ENCODE assay signal across 8 cellular contexts in the genomic region with DNA sequence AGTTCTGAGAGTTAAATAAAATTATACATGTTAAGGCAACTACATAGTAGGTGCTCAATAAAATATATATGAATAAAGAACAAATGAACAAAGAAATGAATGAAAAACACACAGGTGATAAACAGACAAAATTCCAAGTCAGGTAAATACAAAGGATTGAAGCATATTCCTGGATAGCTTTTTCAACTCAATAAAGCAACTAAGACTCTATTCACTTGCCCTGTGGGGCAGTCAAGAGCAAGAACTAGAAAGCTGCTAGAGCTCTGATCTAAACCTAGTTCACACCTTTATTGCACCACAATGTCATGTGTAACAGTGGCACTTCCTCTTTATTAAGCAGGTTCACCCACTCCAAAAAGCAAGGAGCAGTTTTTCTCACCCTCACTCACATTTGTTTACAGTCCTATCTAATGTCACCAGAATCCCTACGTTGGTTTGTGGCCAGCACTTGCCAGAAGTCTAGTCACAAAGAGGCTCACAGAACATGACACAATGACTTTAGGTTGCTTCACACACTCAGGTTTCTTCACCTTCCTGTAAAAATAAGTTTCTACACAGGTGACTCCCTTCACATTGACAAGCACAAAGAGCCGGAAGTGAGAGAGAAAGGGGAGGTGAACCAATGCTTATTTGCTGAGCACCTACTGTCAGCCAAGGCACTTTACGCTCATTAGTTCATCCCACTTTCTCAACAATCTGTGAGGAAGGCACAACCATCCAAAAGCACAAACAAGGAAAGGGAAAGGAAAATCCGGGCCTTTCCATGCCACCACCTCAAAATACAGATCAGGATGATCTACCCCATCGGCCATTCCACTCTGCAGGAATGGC.
A peak's percentile ranks its signal among the peaks of the same experiment; 100 is the strongest.
DNase-seq lines count a peak whose midpoint lies in the region; ATAC-seq, FAIRE-seq and TF ChIP-seq lines count a peak whose summit lies in the region.

No MANE protein-coding gene starts in this region.

- no peaks in the 10 kb centered on the region for H3K9me3 ChIP-seq in RWPE2 (ENCODE audit: severe bottlenecking)
- H3K9me3 ChIP-seq in psoas muscle: no peaks in the 10 kb centered on the region
- H3K9me3 ChIP-seq in Caco-2: no peaks in the 10 kb centered on the region

- H3K27me3 ChIP-seq in RWPE2 (ENCODE audit: insufficient read depth, poor library complexity, severe bottlenecking) (no peaks in the 10 kb centered on the region), psoas muscle (ENCODE audit: insufficient read depth in 3 of 3, low read length in 2 of 3) (no peaks in the 10 kb centered on the region), Caco-2 (replicated peaks; ENCODE audit: control insufficient read depth, insufficient read depth, low read length) (no peaks in the 10 kb centered on the region)

- 80 to 85% (median 84%) methylated on average over 5 of the region's 5 CpGs for WGBS in psoas muscle, 3 donors

- peaks cover 93% of the 10 kb centered on the region for H3K4me1 Mint-ChIP-seq in activated naive CD8-positive, alpha-beta T cell treated with anti-CD3 and anti-CD28 coated beads, Interleukin-2, amount 50 U/mL, for 24 hours
- no peaks in the 10 kb centered on the region for H3K4me1 Mint-ChIP-seq in Caco-2 (ENCODE audit: low read depth, unreplicated experiment)

- no TSS peak for BruUV-seq in Caco-2 (replicated peaks; lab: Mats Ljungman, UMichigan)

- intact Hi-C loops in psoas muscle (cut with DNase I): no loop called here
- intact Hi-C loops in Caco-2 (cut with micrococcal nuclease; ENCODE audit: unreplicated experiment): no loop called here

- H3K27me3 Mint-ChIP-seq in activated naive CD8-positive, alpha-beta T cell treated with anti-CD3 and anti-CD28 coated beads, Interleukin-2, amount 50 U/mL, for 24 hours: no peaks in the 10 kb centered on the region
- H3K27me3 Mint-ChIP-seq in Caco-2 (ENCODE audit: insufficient read depth, unreplicated experiment): no peaks in the 10 kb centered on the region

- H3K9me3 Mint-ChIP-seq in activated naive CD8-positive, alpha-beta T cell treated with anti-CD3 and anti-CD28 coated beads, Interleukin-2, amount 50 U/mL, for 24 hours: no peaks in the 10 kb centered on the region
- no peaks in the 10 kb centered on the region for H3K9me3 Mint-ChIP-seq in Caco-2 (ENCODE audit: unreplicated experiment)

- CTCF ChIA-PET in Caco-2 (lab: Charles Lee): interaction anchor here (0.7 kb wide), 1 partner anchor 297 kb away, joined by 3 read pairs; no protein-coding TSS in a partner anchor

- DNase-seq in RWPE2 (ENCODE audit: low spot score) (no peak), psoas muscle (no peak), NCI-H226 (no peak), Caco-2 (no peak), H54 (ENCODE audit: insufficient read length, low spot score) (no peak)
- peak; percentile 46 for DNase-seq in activated naive CD8-positive, alpha-beta T cell treated with anti-CD3 and anti-CD28 coated beads, Interleukin-2, amount 50 U/mL, for 24 hours

- TF ChIP-seq POLR2A in H54 (IDR thresholded peaks at IDR 0.05; ENCODE audit: low read depth, low read length): no peak

- POLR2A ChIA-PET in Caco-2 (lab: Charles Lee): interaction anchor here (0.6 kb wide), 1 partner anchor 71 kb away, joined by 4 read pairs; no protein-coding TSS in a partner anchor

- ATAC-seq in GM18867 (IDR thresholded peaks at IDR 0.05; ENCODE audit: unreplicated experiment): peak; percentile 79
- ATAC-seq in HG02973 (IDR thresholded peaks at IDR 0.05; ENCODE audit: unreplicated experiment): peak; percentile 76
- no peak for ATAC-seq in RWPE2 (ENCODE audit: low read depth)
- peak; percentile 67 for ATAC-seq in activated naive CD8-positive, alpha-beta T cell treated with anti-CD3 and anti-CD28 coated beads, Interleukin-2, amount 50 U/mL, for 24 hours
- peak; percentile 63 to 80 (median 80) for ATAC-seq in psoas muscle

- peaks cover 11% of the 10 kb centered on the region for H3K4me1 ChIP-seq in RWPE2 (ENCODE audit: insufficient read depth, poor library complexity, severe bottlenecking)
- no peaks in the 10 kb centered on the region for H3K4me1 ChIP-seq in psoas muscle
- no peaks in the 10 kb centered on the region for H3K4me1 ChIP-seq in Caco-2

- no peak for FAIRE-seq in H54 (lab: Jason Lieb, UNC)

- peaks cover 67% of the 10 kb centered on the region for H3K36me3 Mint-ChIP-seq in activated naive CD8-positive, alpha-beta T cell treated with anti-CD3 and anti-CD28 coated beads, Interleukin-2, amount 50 U/mL, for 24 hours (ENCODE audit: low read depth)
- H3K36me3 Mint-ChIP-seq in Caco-2 (ENCODE audit: insufficient read depth, unreplicated experiment): peaks cover 44% of the 10 kb centered on the region

- H3K27ac ChIP-seq in RWPE2 (ENCODE audit: poor library complexity, severe bottlenecking) (peak overlapping the region; percentile 7), psoas muscle (peak overlapping the region; percentile 39)

- no peak overlapping the region for H3K4me3 ChIP-seq in RWPE2 (ENCODE audit: severe bottlenecking)
- H3K4me3 ChIP-seq in psoas muscle: no peak overlapping the region
- no peak overlapping the region for H3K4me3 ChIP-seq in Caco-2 (ENCODE audit: low read depth, low read length)

- peak overlapping the region; percentile 90 for H3K27ac Mint-ChIP-seq in activated naive CD8-positive, alpha-beta T cell treated with anti-CD3 and anti-CD28 coated beads, Interleukin-2, amount 50 U/mL, for 24 hours
- no peak overlapping the region for H3K27ac Mint-ChIP-seq in Caco-2 (ENCODE audit: unreplicated experiment)

- H3K4me3 Mint-ChIP-seq in activated naive CD8-positive, alpha-beta T cell treated with anti-CD3 and anti-CD28 coated beads, Interleukin-2, amount 50 U/mL, for 24 hours: peak overlapping the region; percentile 51
- H3K4me3 Mint-ChIP-seq in Caco-2 (ENCODE audit: unreplicated experiment): no peak overlapping the region

- H3K36me3 ChIP-seq in RWPE2 (ENCODE audit: low read depth) (peaks cover 85% of the 10 kb centered on the region), psoas muscle (ENCODE audit: insufficient read depth in 1 of 2, low read depth in 1 of 2) (peaks cover 11 to 70% of the 10 kb centered on the region in 2 donors), Caco-2 (ENCODE audit: control insufficient read depth, insufficient read depth, low read length) (no peaks in the 10 kb centered on the region)

- no peak for TF ChIP-seq CTCF in RWPE2 (IDR thresholded peaks at IDR 0.05; ENCODE audit: poor library complexity, severe bottlenecking)
- no peak for TF ChIP-seq CTCF in psoas muscle (IDR thresholded peaks at IDR 0.05)
- no peak for TF ChIP-seq CTCF in Caco-2 (IDR thresholded peaks at IDR 0.05; ENCODE audit: insufficient read depth in 1 of 2, low read depth in 1 of 2, low read length in 1 of 2, severe bottlenecking in 1 of 2, unreplicated experiment in 1 of 2)
